12 cellular contexts compared by ENCODE assay signal in the genomic region with DNA sequence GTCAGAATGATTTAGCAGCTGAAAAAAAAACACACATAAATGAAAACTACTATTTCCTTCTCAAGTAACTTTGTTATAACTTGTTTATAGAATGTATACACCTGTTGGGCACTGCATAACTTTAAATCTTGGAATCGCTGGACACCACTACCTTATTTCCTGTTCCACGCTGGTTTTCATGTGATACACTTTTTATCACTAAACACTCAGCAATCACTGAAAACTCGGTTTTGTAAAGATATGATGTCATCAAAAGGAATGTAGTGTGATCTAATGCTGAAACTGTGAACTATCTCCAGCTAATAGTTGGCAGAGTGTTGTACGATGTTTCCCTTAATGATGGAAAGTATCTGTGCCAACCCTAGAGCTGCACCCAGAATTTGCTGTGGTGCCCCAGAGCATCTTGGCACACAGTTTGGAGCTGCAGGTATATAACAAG.
DNase-seq lines count a peak whose midpoint lies in the region; ATAC-seq and TF ChIP-seq lines count a peak whose summit lies in the region.
"Had no signal": no experiment of that assay in that cellular context is flagged by ENCODE, and none has a peak within 500 bp of the region (broad histone marks: within the 10 kb centered on the region; RNA-seq: fewer than 3 reads in every experiment).

No MANE protein-coding gene starts in this region.

- H3K9ac ChIP-seq in fibroblast of lung (ENCODE audit: insufficient read depth, low read length): no peak overlapping the region

- TF ChIP-seq CTCF in fibroblast of lung (conservative IDR thresholded peaks at IDR 0.05 in 1 of 2, IDR thresholded peaks at IDR 0.05 in 1 of 2; ENCODE audit: low read depth in 1 of 2, low read length in 2 of 2) (no peak), osteoblast (IDR thresholded peaks at IDR 0.05; ENCODE audit: extremely low read depth, low read depth, low read length) (no peak)

- H4K20me1 ChIP-seq in fibroblast of lung (ENCODE audit: control insufficient read depth, extremely low read depth, insufficient read depth, low read length): no peaks in the 10 kb centered on the region
- no peaks in the 10 kb centered on the region for H4K20me1 ChIP-seq in osteoblast (ENCODE audit: insufficient read depth, low read length)

- H3K36me3 ChIP-seq in fibroblast of lung (ENCODE audit: control insufficient read depth, insufficient read depth, low read length) (no peaks in the 10 kb centered on the region), osteoblast (ENCODE audit: insufficient read depth, low read length) (no peaks in the 10 kb centered on the region), H7 (replicated peaks; ENCODE audit: control insufficient read depth, insufficient read depth, low read length) (no peaks in the 10 kb centered on the region)
- H3K36me3 ChIP-seq: ovary had no signal

- DNase-seq in Daoy (ENCODE audit: low read depth): peak; percentile 16
- peak; percentile 41 for DNase-seq in RKO (ENCODE audit: low spot score)
- DNase-seq in fibroblast of lung (ENCODE audit: low read depth in 2 of 2): peak; percentile 71 to 85
- DNase-seq in osteoblast (ENCODE audit: insufficient read length, low spot score, missing footprints): peak; percentile 86
- DNase-seq in H7: no peak
- DNase-seq in G401 (ENCODE audit: low spot score): no peak
- no peak for DNase-seq in activated naive CD4-positive, alpha-beta T cell (lab: John Stamatoyannopoulos, UW)
- DNase-seq: activated CD4-positive, alpha-beta T cell treated with anti-CD3 and anti-CD28 coated beads, Interleukin-2, amount 10 ng/mL, durations not matched to agents 7 days and 5 days; COR-L47; NCI-H1436 treated with DMSO at 0.1 percent for 48 hours; ovary had no signal

- H3K4me3 ChIP-seq in fibroblast of lung (replicated peaks in 1 of 4; ENCODE audit: control extremely low read depth in 1 of 4, insufficient read depth in 1 of 4, low read depth in 3 of 4, low read length in 4 of 4) (no peak overlapping the region), osteoblast (ENCODE audit: insufficient read depth, low read length) (no peak overlapping the region), H7 (ENCODE audit: insufficient read depth, low read depth, low read length) (no peak overlapping the region)
- H3K4me3 ChIP-seq: ovary had no signal

- H3K4me1 ChIP-seq in fibroblast of lung (ENCODE audit: control insufficient read depth, extremely low read depth, insufficient read depth, low read length) (peaks cover 5% of the 10 kb centered on the region), osteoblast (ENCODE audit: insufficient read depth, low read length) (peaks cover 3% of the 10 kb centered on the region)

- no peaks in the 10 kb centered on the region for H3K9me3 ChIP-seq in fibroblast of lung (ENCODE audit: control insufficient read depth, insufficient read depth, low read depth, low read length)
- H3K9me3 ChIP-seq in osteoblast (ENCODE audit: low read depth, low read length): no peaks in the 10 kb centered on the region
- H3K9me3 ChIP-seq: ovary had no signal

- H3K4me2 ChIP-seq in fibroblast of lung (ENCODE audit: extremely low read depth, insufficient read depth, low read length) (peak overlapping the region; percentile 0), osteoblast (ENCODE audit: insufficient read depth, low read length) (peak overlapping the region; percentile 4)

- in situ Hi-C loops in G401 (cut with HindIII; ENCODE audit: low sequenced_read_pairs): no loop called here

- H3K27ac ChIP-seq in fibroblast of lung (ENCODE audit: insufficient read depth, low read length): no peak overlapping the region
- no peak overlapping the region for H3K27ac ChIP-seq in osteoblast (ENCODE audit: low read depth, low read length)
- H3K27ac ChIP-seq: ovary had no signal

- no peaks in the 10 kb centered on the region for H3K79me2 ChIP-seq in fibroblast of lung (ENCODE audit: control insufficient read depth, insufficient read depth, low read length)
- H3K79me2 ChIP-seq in osteoblast (ENCODE audit: insufficient read depth, low read length): no peaks in the 10 kb centered on the region

- ATAC-seq in esophagus mucosa: no peak

- H2AFZ ChIP-seq in fibroblast of lung (ENCODE audit: low read length) (no peak overlapping the region), osteoblast (ENCODE audit: low read length) (no peak overlapping the region)

- H3K27me3 ChIP-seq in fibroblast of lung (ENCODE audit: control insufficient read depth, insufficient read depth, low read length) (no peaks in the 10 kb centered on the region), osteoblast (ENCODE audit: insufficient read depth, low read length) (no peaks in the 10 kb centered on the region), H7 (ENCODE audit: control insufficient read depth, insufficient read depth, low read length) (no peaks in the 10 kb centered on the region)
- H3K27me3 ChIP-seq: ovary had no signal

Comparison
In these comparisons a context has a peak if more than half of its experiments do, and no peak if none do; other contexts are left out.
1. DNase-seq: peak in Daoy (single experiment), RKO (single experiment), fibroblast of lung (2 of 2) and osteoblast (single experiment); none in H7 (single experiment), G401 (single experiment) and activated naive CD4-positive, alpha-beta T cell (0 of 4).